In genomic region chr19:7522923-7523667, GRCh38 we compare ENCODE assay signal across 7 cellular contexts. TPM values are rescaled to one million over a fixed set of nuclear protein-coding genes. Genes with fewer than 3 reads are reported as not detected.
A peak's percentile ranks its signal among the peaks of the same experiment; 100 is the strongest.
DNase-seq lines count a peak whose midpoint lies in the region; ATAC-seq and TF ChIP-seq lines count a peak whose summit lies in the region.

No MANE protein-coding gene starts in this region.

- H3K4me3 ChIP-seq in GM23248: peak overlapping the region; percentile 77
- peak overlapping the region; percentile 73 to 81 for H3K4me3 ChIP-seq in Panc1 (ENCODE audit: low read depth in 2 of 2, low read length in 2 of 2)

- H3K27ac ChIP-seq in GM23248 (peak overlapping the region; percentile 16; the same call in 1 of the 2 replicates), Panc1 (ENCODE audit: low read length) (peak overlapping the region; percentile 69)

- no TSS peak for BruUV-seq in Panc1 (replicated peaks; lab: Mats Ljungman, UMichigan)

- peak overlapping the region; percentile 78 for H2AFZ ChIP-seq in GM23248

- 2% methylated on average over 23 of the region's 23 CpGs for WGBS in GM23248 (ENCODE audit: low coverage in 1 of 2, low lambda C conversion rate in 2 of 2, missing lambda C conversion rate in 2 of 2), 2 experiments

- CTCF ChIA-PET in Panc1 (lab: Charles Lee): interaction anchor here (0.5 to 1.0 kb wide), 2 partner anchors 26 to 1080 kb away, joined by 3 to 4 read pairs; a partner anchor contains a TSS

- H4K20me1 ChIP-seq in GM23248 (ENCODE audit: insufficient read depth): no peaks in the 10 kb centered on the region

- H3K9ac ChIP-seq in GM23248: peak overlapping the region; percentile 86

- H3K9me3 ChIP-seq in GM23248 (ENCODE audit: low read depth): no peaks in the 10 kb centered on the region
- no peaks in the 10 kb centered on the region for H3K9me3 ChIP-seq in Panc1 (ENCODE audit: control insufficient read depth, insufficient read depth, low read depth, low read length)

- in situ Hi-C loops in GM23248 (cut with MboI): no loop called here
- in situ Hi-C loops in Panc1 (cut with HindIII; ENCODE audit: low pct_unique_long_range_greater_than_20kb, low sequenced_read_pairs): no loop called here

- DNase-seq in GM23248 (peak; percentile 70), Panc1 (ENCODE audit: low read depth, low spot score) (no peak), posterior vena cava (ENCODE audit: low spot score) (peak; percentile 82)
- no peak for DNase-seq in central memory CD4-positive, alpha-beta T cell

- no peaks in the 10 kb centered on the region for H3K27me3 ChIP-seq in GM23248 (replicated peaks; ENCODE audit: insufficient read depth)
- H3K27me3 ChIP-seq in Panc1 (ENCODE audit: control insufficient read depth, insufficient read depth, low read length): no peaks in the 10 kb centered on the region

- H3K4me2 ChIP-seq in GM23248 (ENCODE audit: unreplicated experiment): peak overlapping the region; percentile 95

- H3F3A ChIP-seq in GM23248 (ENCODE audit: insufficient read depth): no peaks in the 10 kb centered on the region; the same call in 1 of the 2 replicates

- H3K9me2 ChIP-seq in GM23248 (ENCODE audit: insufficient read depth): no peaks in the 10 kb centered on the region

- H3K79me2 ChIP-seq in GM23248 (ENCODE audit: insufficient read depth): peaks cover 21% of the 10 kb centered on the region

- ATAC-seq in Panc1 (peak; percentile 25; the same call in 1 of the 2 replicates), esophagus mucosa (peak; percentile 13), GM21528 (IDR thresholded peaks at IDR 0.05; ENCODE audit: low FRiP score, unreplicated experiment) (no peak), GM18505 (IDR thresholded peaks at IDR 0.05; ENCODE audit: unreplicated experiment) (no peak)

- no peak for TF ChIP-seq CTCF in Panc1 (IDR thresholded peaks at IDR 0.05)

- no peak for TF ChIP-seq POLR2A in GM18505 (IDR thresholded peaks at IDR 0.05; ENCODE audit: borderline replicate concordance, extremely low read depth, insufficient read depth, insufficient read length)

- H3K36me3 ChIP-seq in GM23248 (ENCODE audit: low read depth): no peaks in the 10 kb centered on the region
- H3K36me3 ChIP-seq in Panc1 (ENCODE audit: control insufficient read depth, insufficient read depth, low read length): no peaks in the 10 kb centered on the region; the same call in 1 of the 2 replicates

- peaks cover 8% of the 10 kb centered on the region for H3K4me1 ChIP-seq in GM23248 (ENCODE audit: insufficient read depth)
- no peaks in the 10 kb centered on the region for H3K4me1 ChIP-seq in Panc1 (ENCODE audit: control insufficient read depth, insufficient read depth, low read length)

- POLR2A ChIA-PET in Panc1 (lab: Charles Lee): no interaction called here

- intact Hi-C loops in Panc1 (cut with micrococcal nuclease; ENCODE audit: unreplicated experiment) (no loop called here), posterior vena cava (cut with DNase I) (no loop called here)

RNA-seq across cellular contexts. Expression of gene MCOLN1, which starts 0.7 kb away (rescaled TPM):
- 4.9 and 5.9 TPM in 2 replicates for total RNA-seq in GM23248 (2014; rRNA removed; shearing (Covaris generic))
- 28.6 TPM in 2 replicates for polyA plus RNA-seq in GM23248 (2016; fragmentation: Nextera tagmentation; extraction: Ambion mirVana)
- total RNA-seq in Panc1 (2021; ENCODE audit: unreplicated experiment): 28.0 TPM
- 27.6 TPM for polyA plus RNA-seq in Panc1 (2012; ENCODE audit: insufficient read length)
- 9.2 TPM for total RNA-seq in esophagus mucosa
- 10 to 100 TPM; 23.1 to 26.1 TPM for total RNA-seq in posterior vena cava

RNA-seq across cellular contexts. Expression of gene ZNF358, which starts 7.2 kb away (rescaled TPM):
- 51.1 and 56.3 TPM in 2 replicates for total RNA-seq in GM23248 (2014; rRNA removed; shearing (Covaris generic))
- polyA plus RNA-seq in GM23248 (2016; fragmentation: Nextera tagmentation; extraction: Ambion mirVana): 11.4 and 12.0 TPM in 2 replicates
- total RNA-seq in Panc1 (2021; ENCODE audit: unreplicated experiment) (30.2 TPM), esophagus mucosa (11.2 TPM), posterior vena cava (10 to 100 TPM; 52.3 to 55.0 TPM)
- polyA plus RNA-seq in Panc1 (2012; ENCODE audit: insufficient read length): 56.0 TPM

RNA-seq across cellular contexts. Expression of gene PNPLA6, which starts 12.4 kb away (rescaled TPM):
- total RNA-seq in GM23248 (2014; rRNA removed; shearing (Covaris generic)): 86.6 and 116 TPM in 2 replicates
- polyA plus RNA-seq in GM23248 (2016; fragmentation: Nextera tagmentation; extraction: Ambion mirVana): 65.0 and 67.2 TPM in 2 replicates
- total RNA-seq in Panc1 (2021; ENCODE audit: unreplicated experiment) (176 TPM), esophagus mucosa (48.1 TPM), posterior vena cava (10 to 100 TPM; 78.0 to 79.3 TPM)
- 299 TPM for polyA plus RNA-seq in Panc1 (2012; ENCODE audit: insufficient read length)

RNA-seq across cellular contexts. Expression of gene PEX11G, which starts 34.3 kb away (rescaled TPM):
- total RNA-seq in GM23248 (2014; rRNA removed; shearing (Covaris generic)): 4.0 and 5.2 TPM in 2 replicates
- 6.0 and 6.2 TPM in 2 replicates for polyA plus RNA-seq in GM23248 (2016; fragmentation: Nextera tagmentation; extraction: Ambion mirVana)
- 2.9 TPM for total RNA-seq in Panc1 (2021; ENCODE audit: unreplicated experiment)
- 8.1 TPM for polyA plus RNA-seq in Panc1 (2012; ENCODE audit: insufficient read length)
- total RNA-seq in esophagus mucosa: 4.8 TPM
- 1 to 10 TPM; 2.7 to 4.1 TPM for total RNA-seq in posterior vena cava

Comparison
In these comparisons a context has a peak if more than half of its experiments do, and no peak if none do; other contexts are left out.
1. DNase-seq: peak in GM23248 (single experiment) and posterior vena cava (single experiment); none in Panc1 (single experiment) and central memory CD4-positive, alpha-beta T cell (single experiment).
2. ATAC-seq: peak in Panc1 (single experiment) and esophagus mucosa (single experiment); none in GM21528 (single experiment) and GM18505 (single experiment).